9 cellular contexts compared by ENCODE assay signal in genomic region chr2:16487686-16488085, GRCh38.
DNase-seq lines count a peak whose midpoint lies in the region; ATAC-seq and TF ChIP-seq lines count a peak whose summit lies in the region.
"Had no signal": no experiment of that assay in that cellular context is flagged by ENCODE, and none has a peak within 500 bp of the region (broad histone marks: within the 10 kb centered on the region; RNA-seq: fewer than 3 reads in every experiment).

No MANE protein-coding gene starts in this region.

- H3K27me3 ChIP-seq in esophagus muscularis mucosa (no peaks in the 10 kb centered on the region), prostate gland (replicated peaks; ENCODE audit: insufficient read depth) (no peaks in the 10 kb centered on the region)

- intact Hi-C loops in esophagus muscularis mucosa (cut with DNase I) (loop anchor here (10.0 kb wide), 1 partner anchor 553 kb away; no protein-coding TSS in a partner anchor), prostate gland (cut with DNase I) (no loop called here)

- WGBS in esophagus muscularis mucosa = 38% methylated on average over 4 of the region's 4 CpGs
- WGBS in prostate gland = 45% methylated on average over 4 of the region's 4 CpGs

- no peak for TF ChIP-seq EP300 in esophagus muscularis mucosa (IDR thresholded peaks at IDR 0.05)

- TF ChIP-seq POLR2A in esophagus muscularis mucosa (IDR thresholded peaks at IDR 0.05; ENCODE audit: low read depth) (no peak), prostate gland (IDR thresholded peaks at IDR 0.05) (no peak)

- H3K4me3 ChIP-seq in esophagus muscularis mucosa (no peak overlapping the region), prostate gland (no peak overlapping the region)

- no peaks in the 10 kb centered on the region for H3K9me3 ChIP-seq in esophagus muscularis mucosa
- H3K9me3 ChIP-seq in prostate gland = no peaks in the 10 kb centered on the region

- TF ChIP-seq CTCF in esophagus muscularis mucosa (IDR thresholded peaks at IDR 0.05) = peak; percentile 16 to 26 (median 22)
- TF ChIP-seq CTCF in prostate gland (IDR thresholded peaks at IDR 0.05) = peak in 3 of 4 experiments; percentile 42 to 57 (median 46)

- H3K36me3 ChIP-seq in esophagus muscularis mucosa (no peaks in the 10 kb centered on the region), prostate gland (no peaks in the 10 kb centered on the region)

- peak; percentile 13 for DNase-seq in HPDE6-E6E7 (ENCODE audit: extremely low spot score)
- DNase-seq in NOMO-1 treated with dmso at 0.1 percent for 144 hours (lab: John Stamatoyannopoulos, UW; ENCODE audit: unreplicated experiment) = peak; percentile 3
- no peak for DNase-seq in esophagus muscularis mucosa (ENCODE audit: extremely low spot score)
- DNase-seq in prostate gland (ENCODE audit: low spot score) = peak; percentile 17
- no peak for DNase-seq in DMS153 treated with DMSO at 0.1 percent for 48 hours (lab: John Stamatoyannopoulos, UW; ENCODE audit: unreplicated experiment)
- no peak for DNase-seq in effector CD8-positive, alpha-beta T cell (lab: John Stamatoyannopoulos, UW)

- H3K27ac ChIP-seq in esophagus muscularis mucosa (replicated peaks in 1 of 4) = no peak overlapping the region
- no peak overlapping the region for H3K27ac ChIP-seq in prostate gland
- H3K27ac ChIP-seq: epithelial cell of prostate had no signal

- H3K4me1 ChIP-seq in esophagus muscularis mucosa = no peaks in the 10 kb centered on the region
- H3K4me1 ChIP-seq in prostate gland (replicated peaks) = no peaks in the 10 kb centered on the region

- ATAC-seq in GM21825 (IDR thresholded peaks at IDR 0.05; ENCODE audit: unreplicated experiment) (no peak), GM18519 (IDR thresholded peaks at IDR 0.05; ENCODE audit: low FRiP score, unreplicated experiment) (no peak)

Comparison
In these comparisons a context has a peak if more than half of its experiments do, and no peak if none do; other contexts are left out.
1. DNase-seq: peak in HPDE6-E6E7 (single experiment), NOMO-1 treated with dmso at 0.1 percent for 144 hours (single experiment) and prostate gland (single experiment); none in esophagus muscularis mucosa (single experiment), DMS153 treated with DMSO at 0.1 percent for 48 hours (single experiment) and effector CD8-positive, alpha-beta T cell (single experiment).